Comparison of ENCODE assay signal across 19 cellular contexts in genomic region chr10:126568809-126569208, GRCh38.
"Had no signal": no experiment of that assay in that cellular context is flagged by ENCODE, and none has a peak within 500 bp of the region (broad histone marks: within the 10 kb centered on the region; RNA-seq: fewer than 3 reads in every experiment).

No MANE protein-coding gene starts in this region.

- ATAC-seq: activated T-cell treated with anti-CD3 and anti-CD28 coated beads, Interleukin-2, amount 50 U/mL, for 72 hours; gastroesophageal sphincter; heart right ventricle; left colon had no signal

- H3K4me1 ChIP-seq: breast epithelium, gastroesophageal sphincter, heart right ventricle, right atrium auricular region had no signal

- H3K36me3 ChIP-seq: breast epithelium, gastroesophageal sphincter, heart right ventricle, neutrophil, right atrium auricular region, thoracic aorta had no signal

- H3K27me3 Mint-ChIP-seq: activated B cell treated with CpG ODN at 0.5 μM for 24 hours; activated naive CD8-positive, alpha-beta T cell; stimulated activated naive CD8-positive, alpha-beta T cell treated with anti-CD3 and anti-CD28 coated beads, Interleukin-15, Interleukin-2, amounts not matched to agents 100 ng/mL and 50 ng/mL, for 24 hours had no signal

- H3K36me3 Mint-ChIP-seq: activated naive CD8-positive, alpha-beta T cell had no signal

- H3K27ac Mint-ChIP-seq: activated B cell treated with CpG ODN at 0.5 μM for 24 hours; activated naive CD8-positive, alpha-beta T cell; activated T-cell treated with anti-CD3 and anti-CD28 coated beads, Interleukin-2, amount 50 U/mL, for 72 hours; stimulated activated naive CD8-positive, alpha-beta T cell treated with anti-CD3 and anti-CD28 coated beads, Interleukin-15, Interleukin-2, amounts not matched to agents 100 ng/mL and 50 ng/mL, for 24 hours had no signal

- H3K9me3 ChIP-seq: breast epithelium, gastroesophageal sphincter, heart right ventricle, neutrophil, right atrium auricular region, thoracic aorta had no signal

- H3K27ac ChIP-seq: breast epithelium, gastroesophageal sphincter, heart right ventricle, neutrophil, right atrium auricular region, thoracic aorta had no signal

- H3K9me3 Mint-ChIP-seq: activated B cell treated with CpG ODN at 0.5 μM for 24 hours; activated T-cell treated with anti-CD3 and anti-CD28 coated beads, Interleukin-2, amount 50 U/mL, for 72 hours had no signal

- H3K4me1 Mint-ChIP-seq: activated B cell treated with CpG ODN at 0.5 μM for 24 hours had no signal

- DNase-seq: activated B cell treated with CpG ODN at 0.5 μM for 24 hours; activated CD4-positive, alpha-beta T cell treated with anti-CD3 and anti-CD28 coated beads for 48 hours; activated CD8-positive, alpha-beta memory T cell treated with anti-CD3 and anti-CD28 coated beads, Interleukin-2, amount 50 U/mL, for 48 hours; activated gamma-delta T cell; activated T-cell treated with anti-CD3 and anti-CD28 coated beads, Interleukin-2, amount 50 U/mL, for 72 hours; amniotic stem cell; heart right ventricle; left colon; posterior cingulate gyrus; stimulated activated CD4-positive, alpha-beta T cell treated with anti-CD3 and anti-CD28 coated beads, Interleukin-4, amount 100 ng/mL, for 1 hour; T-helper 2 cell had no signal

- H3K4me3 ChIP-seq: breast epithelium, gastroesophageal sphincter, heart right ventricle, lung, right atrium auricular region, thoracic aorta had no signal

- H3K4me3 Mint-ChIP-seq: activated B cell treated with CpG ODN at 0.5 μM for 24 hours; activated naive CD8-positive, alpha-beta T cell; activated T-cell treated with anti-CD3 and anti-CD28 coated beads, Interleukin-2, amount 50 U/mL, for 72 hours; stimulated activated naive CD8-positive, alpha-beta T cell treated with anti-CD3 and anti-CD28 coated beads, Interleukin-15, Interleukin-2, amounts not matched to agents 100 ng/mL and 50 ng/mL, for 24 hours had no signal

- H3K27me3 ChIP-seq: breast epithelium, neutrophil, right atrium auricular region had no signal
